23 cellular contexts compared by ENCODE assay signal in the genomic region with DNA sequence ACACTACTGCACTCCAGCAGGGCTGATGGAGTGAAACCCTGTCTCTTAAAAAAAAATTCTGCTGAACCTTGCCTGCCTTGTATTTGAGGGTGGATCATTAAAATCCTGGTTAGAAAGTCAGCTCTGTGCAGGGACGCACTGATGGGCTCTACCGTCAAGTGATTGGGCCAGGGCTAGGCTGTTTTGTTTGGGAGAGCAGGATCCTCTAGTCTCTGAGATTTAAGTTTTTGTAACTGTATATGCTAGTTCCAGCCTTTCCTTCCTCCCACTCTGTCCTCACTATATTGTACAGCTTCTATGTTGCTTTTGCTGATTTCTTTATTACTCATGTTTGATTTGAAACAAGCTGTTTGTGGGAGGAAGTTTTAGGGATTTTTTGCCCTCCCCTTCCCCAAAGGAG. TPM values are rescaled to one million over a fixed set of nuclear protein-coding genes. Genes with fewer than 3 reads are reported as not detected.
A peak's percentile ranks its signal among the peaks of the same experiment; 100 is the strongest.
DNase-seq lines count a peak whose midpoint lies in the region; ATAC-seq, FAIRE-seq and TF ChIP-seq lines count a peak whose summit lies in the region.
"Had no signal": no experiment of that assay in that cellular context is flagged by ENCODE, and none has a peak within 500 bp of the region (broad histone marks: within the 10 kb centered on the region; RNA-seq: fewer than 3 reads in every experiment).

No MANE protein-coding gene starts in this region.

- CTCF ChIA-PET in WTC11 (lab: Charles Lee) (interaction anchor here (0.9 kb wide), 1 partner anchor 562 kb away, joined by 6 read pairs; no protein-coding TSS in a partner anchor), mammary epithelial cell (lab: Charles Lee; ENCODE audit: low non-redundant PET) (no interaction called here)

- FAIRE-seq in pancreas (lab: Jason Lieb, UNC): no peak
- FAIRE-seq: GM12891, GM18507 had no signal

- no peak overlapping the region for H3K9ac ChIP-seq in mammary epithelial cell (ENCODE audit: insufficient read depth, low read length)
- H3K9ac ChIP-seq: GM23248 had no signal

- H3K9me2 ChIP-seq in GM23338 (ENCODE audit: insufficient read depth): no peaks in the 10 kb centered on the region

- WGBS in pancreas, 2 donors: 32 to 53% methylated on average over 2 of the region's 2 CpGs
- WGBS in heart right ventricle, 2 donors: 81 to 84% methylated on average over 2 of the region's 2 CpGs
- WGBS in mammary epithelial cell (ENCODE audit: low coverage, missing lambda C conversion rate): 92% methylated on average over 2 of the region's 2 CpGs

- H3K4me3 ChIP-seq in GM23338 (no peak overlapping the region), pancreas (no peak overlapping the region), heart right ventricle (no peak overlapping the region), mammary epithelial cell (replicated peaks in 1 of 3; ENCODE audit: insufficient read depth in 1 of 3, low read depth in 2 of 3, low read length in 3 of 3) (no peak overlapping the region)
- H3K4me3 ChIP-seq: GM23248 had no signal

- no peak overlapping the region for H3K4me2 ChIP-seq in GM23338
- H3K4me2 ChIP-seq in mammary epithelial cell (ENCODE audit: insufficient read depth, low read depth, low read length): no peak overlapping the region

- TF ChIP-seq CTCF in GM23338 (conservative IDR thresholded peaks at IDR 0.05; ENCODE audit: low read depth in 2 of 2) (no peak), WTC11 (IDR thresholded peaks at IDR 0.05) (no peak), pancreas (IDR thresholded peaks at IDR 0.05) (no peak), heart right ventricle (IDR thresholded peaks at IDR 0.05) (no peak), mammary epithelial cell (conservative IDR thresholded peaks at IDR 0.05 in 1 of 2, IDR thresholded peaks at IDR 0.05 in 1 of 2; ENCODE audit: extremely low read depth in 1 of 2, insufficient read depth in 1 of 2, low read depth in 1 of 2, low read length in 2 of 2) (no peak), chondrocyte (IDR thresholded peaks at IDR 0.05) (no peak)

- no peak overlapping the region for H3K27ac Mint-ChIP-seq in GM23338
- no peak overlapping the region for H3K27ac Mint-ChIP-seq in WTC11
- H3K27ac Mint-ChIP-seq in chondrocyte (ENCODE audit: unreplicated experiment): no peak overlapping the region
- H3K27ac Mint-ChIP-seq: CD4-positive, CD25-positive, alpha-beta regulatory T cell; CD8-positive, alpha-beta memory T cell had no signal

- no peaks in the 10 kb centered on the region for H4K20me1 ChIP-seq in GM23338 (replicated peaks; ENCODE audit: insufficient read depth)
- H4K20me1 ChIP-seq in mammary epithelial cell (ENCODE audit: insufficient read depth, low read length): no peaks in the 10 kb centered on the region

- dilution Hi-C loops in mammary epithelial cell (cut with HindIII; ENCODE audit: low sequenced_read_pairs): no loop called here

- H3K4me1 ChIP-seq in GM23338 (ENCODE audit: insufficient read depth): peaks cover 8% of the 10 kb centered on the region; the same call in 1 of the 2 replicates
- peaks cover 4 to 22% (median 16%) of the 10 kb centered on the region in 3 donors for H3K4me1 ChIP-seq in pancreas
- H3K4me1 ChIP-seq in heart right ventricle: no peaks in the 10 kb centered on the region
- no peaks in the 10 kb centered on the region for H3K4me1 ChIP-seq in mammary epithelial cell (ENCODE audit: insufficient read depth, low read length)
- H3K4me1 ChIP-seq: BE2C had no signal

- intact Hi-C loops in pancreas (cut with DNase I) (no loop called here), heart right ventricle (cut with DNase I) (no loop called here), mammary epithelial cell (cut with micrococcal nuclease) (no loop called here)

- no peak overlapping the region for H3K27ac ChIP-seq in GM23338 (ENCODE audit: low read depth)
- H3K27ac ChIP-seq in pancreas: peak overlapping the region in 3 of 4 donors; percentile 33 to 59 (median 48)
- no peak overlapping the region for H3K27ac ChIP-seq in heart right ventricle
- no peak overlapping the region for H3K27ac ChIP-seq in mammary epithelial cell (ENCODE audit: insufficient read depth, low read depth, low read length)
- H3K27ac ChIP-seq: GM23248 had no signal

- H3K27me3 Mint-ChIP-seq in GM23338 (ENCODE audit: insufficient read depth, low read depth, poor library complexity) (no peaks in the 10 kb centered on the region), WTC11 (ENCODE audit: low read depth) (no peaks in the 10 kb centered on the region), chondrocyte (ENCODE audit: low read depth) (peaks cover 12% of the 10 kb centered on the region)

- no peak overlapping the region for H3K4me3 Mint-ChIP-seq in GM23338
- no peak overlapping the region for H3K4me3 Mint-ChIP-seq in WTC11
- H3K4me3 Mint-ChIP-seq in chondrocyte (ENCODE audit: unreplicated experiment): no peak overlapping the region
- H3K4me3 Mint-ChIP-seq: CD4-positive, CD25-positive, alpha-beta regulatory T cell; CD8-positive, alpha-beta memory T cell had no signal

- ATAC-seq in GM23338 (peak; percentile 64), WTC11 (peak; percentile 61), pancreas (peak; percentile 45 to 69 (median 56)), heart right ventricle (no peak)

- H2AFZ ChIP-seq in GM23338 (peak overlapping the region; percentile 11), mammary epithelial cell (ENCODE audit: low read depth, low read length) (no peak overlapping the region)
- H2AFZ ChIP-seq: GM23248 had no signal

- no TSS peak for BruUV-seq in mammary epithelial cell (replicated peaks; lab: Mats Ljungman, UMichigan)

- H3F3A ChIP-seq in GM23338 (replicated peaks; ENCODE audit: low read depth): no peaks in the 10 kb centered on the region

- POLR2A ChIA-PET in WTC11 (lab: Charles Lee): no interaction called here

- no peaks in the 10 kb centered on the region; the same call in 2 of the 3 replicates for H3K9me3 Mint-ChIP-seq in GM23338
- H3K9me3 Mint-ChIP-seq in WTC11: peaks cover 3% of the 10 kb centered on the region; the same call in 1 of the 2 replicates
- H3K9me3 Mint-ChIP-seq in chondrocyte (ENCODE audit: low read depth): no peaks in the 10 kb centered on the region

- H3K4me1 Mint-ChIP-seq in GM23338 (peaks cover 9% of the 10 kb centered on the region; the same call in 2 of the 3 replicates), WTC11 (peaks cover 10% of the 10 kb centered on the region), chondrocyte (ENCODE audit: low read depth) (no peaks in the 10 kb centered on the region)
- H3K4me1 Mint-ChIP-seq: CD4-positive, CD25-positive, alpha-beta regulatory T cell; CD8-positive, alpha-beta memory T cell had no signal

- H3K36me3 ChIP-seq in GM23338 (ENCODE audit: insufficient read depth) (no peaks in the 10 kb centered on the region), pancreas (no peaks in the 10 kb centered on the region), heart right ventricle (no peaks in the 10 kb centered on the region), mammary epithelial cell (ENCODE audit: insufficient read depth, low read length) (no peaks in the 10 kb centered on the region)
- H3K36me3 ChIP-seq: BE2C had no signal

- H3K36me3 Mint-ChIP-seq in GM23338 (ENCODE audit: low read depth) (no peaks in the 10 kb centered on the region), WTC11 (no peaks in the 10 kb centered on the region), chondrocyte (ENCODE audit: low read depth) (no peaks in the 10 kb centered on the region)
- H3K36me3 Mint-ChIP-seq: CD4-positive, CD25-positive, alpha-beta regulatory T cell; CD8-positive, alpha-beta memory T cell had no signal

- H3K27me3 ChIP-seq in GM23338 (ENCODE audit: insufficient read depth): no peaks in the 10 kb centered on the region
- H3K27me3 ChIP-seq in pancreas: no peaks in the 10 kb centered on the region
- H3K27me3 ChIP-seq in heart right ventricle: no peaks in the 10 kb centered on the region
- no peaks in the 10 kb centered on the region for H3K27me3 ChIP-seq in mammary epithelial cell (ENCODE audit: insufficient read depth, low read length)

- H3K9me3 ChIP-seq in pancreas (no peaks in the 10 kb centered on the region), heart right ventricle (no peaks in the 10 kb centered on the region), mammary epithelial cell (replicated peaks; ENCODE audit: insufficient read depth, low read length) (no peaks in the 10 kb centered on the region)
- H3K9me3 ChIP-seq: BE2C had no signal

- DNase-seq in GM23338 (ENCODE audit: low spot score) (no peak), WTC11 (ENCODE audit: low spot score) (no peak), left kidney (ENCODE audit: low read depth, low spot score) (peak; percentile 46), pancreas (no peak), heart right ventricle (no peak), mammary epithelial cell (no peak), chondrocyte (ENCODE audit: low spot score) (no peak)
- DNase-seq: BE2C; C1 segment of cervical spinal cord; CD4-positive, CD25-positive, alpha-beta regulatory T cell; CD8-positive, alpha-beta memory T cell; COR-L47; DMS 273 treated with DMSO at 0.1 percent for 48 hours; DMS53; DND-41; EL; GM23248; H7 had no signal

- in situ Hi-C loops in mammary epithelial cell (cut with MboI; ENCODE audit: low sequenced_read_pairs in 2 of 2): loop anchor here in 1 of 2 donors (25.0 kb wide), 1 partner anchor 163 kb away; no protein-coding TSS in a partner anchor

- H3K79me2 ChIP-seq in GM23338 (replicated peaks; ENCODE audit: insufficient read depth): no peaks in the 10 kb centered on the region
- no peaks in the 10 kb centered on the region for H3K79me2 ChIP-seq in mammary epithelial cell (ENCODE audit: insufficient read depth, low read length)

RNA-seq across cellular contexts. Expression of gene DDX4, which starts 11.5 kb away (rescaled TPM):
- total RNA-seq in GM23338 (2014; rRNA removed; shearing (Covaris generic)): 0.83 TPM in 1 of 2 replicates, not detected in the other
- polyA plus RNA-seq in GM23338 (2016; fragmentation: Nextera tagmentation; extraction: Ambion mirVana) (not detected in 2 replicates), pancreas (under 1 TPM; 0.02 to 0.11 TPM), heart right ventricle (not detected), mammary epithelial cell (not detected)
- total RNA-seq in WTC11 (2021) (0.23 to 0.32 TPM in 2 of 3 replicates, not detected in the other), pancreas (under 1 TPM in 4 of 6 donors, not detected in 2; 0.09 to 0.56 (median 0.21) TPM), heart right ventricle (not detected), mammary epithelial cell (not detected), chondrocyte (not detected in 3 replicates)
- not detected for polyA minus RNA-seq in mammary epithelial cell
- total RNA-seq: A172; CD4-positive, CD25-positive, alpha-beta regulatory T cell; CD8-positive, alpha-beta memory T cell; G401; GM23248; H7; HT-29 had no signal
- polyA plus RNA-seq: CD4-positive, CD25-positive, alpha-beta regulatory T cell; CD8-positive, alpha-beta memory T cell; GM23248 had no signal

RNA-seq across cellular contexts. Expression of gene SLC38A9, which starts 37.3 kb away (rescaled TPM):
- 57.0 and 64.8 TPM in 2 replicates for total RNA-seq in GM23338 (2014; rRNA removed; shearing (Covaris generic))
- 28.6 and 30.8 TPM in 2 replicates for polyA plus RNA-seq in GM23338 (2016; fragmentation: Nextera tagmentation; extraction: Ambion mirVana)
- total RNA-seq in WTC11 (2021): 25.4 to 27.0 TPM (median 25.7 TPM) in 3 replicates
- 10 to 100 TPM; 14.8 to 27.1 (median 20.0) TPM for total RNA-seq in pancreas
- 10 to 100 TPM in 1 of 2 donors, 1 to 10 TPM in 1; 9.7 to 11.6 TPM for polyA plus RNA-seq in pancreas
- total RNA-seq in heart right ventricle: 1 to 10 TPM; 5.2 to 9.1 (median 6.8) TPM
- 1 to 10 TPM; 3.6 to 9.7 TPM for polyA plus RNA-seq in heart right ventricle
- 10 to 100 TPM; 23.0 to 62.5 TPM for total RNA-seq in mammary epithelial cell
- polyA plus RNA-seq in mammary epithelial cell: 14.4 TPM
- 12.2 TPM for polyA minus RNA-seq in mammary epithelial cell
- total RNA-seq in chondrocyte: 20.7 to 21.5 TPM (median 21.2 TPM) in 3 replicates

Comparison
In these comparisons a context has a peak if more than half of its experiments do, and no peak if none do; other contexts are left out.
1. ATAC-seq: peak in GM23338 (single experiment), WTC11 (single experiment) and pancreas (4 of 4); none in heart right ventricle (0 of 8).
2. H3K27ac ChIP-seq: peak in pancreas (3 of 4); none in GM23338 (single experiment), heart right ventricle (0 of 10) and mammary epithelial cell (single experiment).